In the genomic region with DNA sequence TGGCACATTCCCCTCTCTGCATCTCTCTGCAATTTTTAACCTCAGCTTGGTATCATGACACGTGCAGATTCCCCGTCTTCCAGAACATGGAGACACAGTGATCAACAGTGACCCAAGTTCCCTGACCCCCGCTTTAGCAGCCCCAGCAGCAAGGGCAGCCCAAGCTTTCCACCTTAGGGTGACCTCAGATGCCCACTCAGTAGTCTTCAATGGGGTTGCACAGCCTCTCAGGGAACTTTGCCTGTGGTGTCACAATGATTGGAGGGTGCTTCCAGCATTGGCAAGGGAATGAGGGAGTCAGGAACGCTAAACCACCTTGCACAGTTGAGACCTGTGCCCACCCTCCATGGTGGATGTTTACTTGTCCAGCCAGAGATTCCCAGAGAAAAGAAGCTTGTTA, we compare ENCODE assay signal across 23 cellular contexts.
DNase-seq lines count a peak whose midpoint lies in the region; ATAC-seq, FAIRE-seq and TF ChIP-seq lines count a peak whose summit lies in the region.
"Had no signal": no experiment of that assay in that cellular context is flagged by ENCODE, and none has a peak within 500 bp of the region (broad histone marks: within the 10 kb centered on the region; RNA-seq: fewer than 3 reads in every experiment).

No MANE protein-coding gene starts in this region.

- no peak overlapping the region for H3K27ac Mint-ChIP-seq in T-helper 17 cell
- H3K27ac Mint-ChIP-seq: CD14-positive monocyte; CD4-positive, alpha-beta memory T cell; CD4-positive, CD25-positive, alpha-beta regulatory T cell; CD8-positive, alpha-beta memory T cell had no signal

- no peak overlapping the region for H3K27ac ChIP-seq in coronary artery
- H3K27ac ChIP-seq: 22Rv1, A549, BLaER1 had no signal

- H3K36me3 Mint-ChIP-seq in T-helper 17 cell (ENCODE audit: low read depth): no peaks in the 10 kb centered on the region
- H3K36me3 Mint-ChIP-seq: CD14-positive monocyte; CD4-positive, CD25-positive, alpha-beta regulatory T cell; CD8-positive, alpha-beta memory T cell had no signal

- TF ChIP-seq CTCF in coronary artery (IDR thresholded peaks at IDR 0.05): no peak

- FAIRE-seq in HTR-8/SVneo (lab: Jason Lieb, UNC): peak; percentile 71
- FAIRE-seq: A549, G401.6, GM12891, GM19239 had no signal

- no peaks in the 10 kb centered on the region for H3K9me3 ChIP-seq in T-helper 17 cell (ENCODE audit: control insufficient read depth, low read length, poor library complexity, severe bottlenecking)
- H3K9me3 ChIP-seq: A549, BE2C, BLaER1 had no signal

- ATAC-seq in T-helper 17 cell: no peak
- ATAC-seq: A549 had no signal

- no peak overlapping the region for H3K4me3 Mint-ChIP-seq in T-helper 17 cell
- H3K4me3 Mint-ChIP-seq: CD4-positive, alpha-beta memory T cell; CD4-positive, CD25-positive, alpha-beta regulatory T cell; CD8-positive, alpha-beta memory T cell had no signal

- no peak for DNase-seq in HTR-8/SVneo (ENCODE audit: insufficient read length, low spot score)
- DNase-seq in coronary artery (ENCODE audit: low spot score): peak; percentile 53
- DNase-seq in mesenteric fat pad (ENCODE audit: low spot score): peak; percentile 12
- no peak for DNase-seq in T-helper 17 cell
- no peak for DNase-seq in DMS114 treated with DMSO at 0.1 percent for 48 hours (lab: John Stamatoyannopoulos, UW; ENCODE audit: unreplicated experiment)
- no peak for DNase-seq in cerebellum (ENCODE audit: low spot score)
- DNase-seq: ACHN; BE2C; C1 segment of cervical spinal cord; CD4-positive, alpha-beta memory T cell; CD4-positive, CD25-positive, alpha-beta regulatory T cell; CD8-positive, alpha-beta memory T cell; COR-L47; DMS 273 treated with DMSO at 0.1 percent for 48 hours; DMS79 treated with DMSO at 0.1 percent for 48 hours; GF-D8 had no signal

- H3K27me3 Mint-ChIP-seq in T-helper 17 cell: peaks cover 5% of the 10 kb centered on the region
- H3K27me3 Mint-ChIP-seq: CD4-positive, CD25-positive, alpha-beta regulatory T cell had no signal

- no peak overlapping the region for H3K4me3 ChIP-seq in coronary artery
- H3K4me3 ChIP-seq: A549, BLaER1 had no signal

- no peaks in the 10 kb centered on the region for H3K4me1 Mint-ChIP-seq in T-helper 17 cell
- H3K4me1 Mint-ChIP-seq: CD14-positive monocyte; CD4-positive, alpha-beta memory T cell; CD4-positive, CD25-positive, alpha-beta regulatory T cell; CD8-positive, alpha-beta memory T cell had no signal

Comparison
In these comparisons a context has a peak if more than half of its experiments do, and no peak if none do; other contexts are left out.
1. DNase-seq: peak in coronary artery (single experiment) and mesenteric fat pad (single experiment); none in HTR-8/SVneo (single experiment), T-helper 17 cell (0 of 3), DMS114 treated with DMSO at 0.1 percent for 48 hours (single experiment) and cerebellum (single experiment).